ENCODE assay signal across 8 cellular contexts in genomic region chr17:74008196-74008595, GRCh38.
DNase-seq lines count a peak whose midpoint lies in the region; TF ChIP-seq lines count a peak whose summit lies in the region.

No MANE protein-coding gene starts in this region.

- H3K27me3 Mint-ChIP-seq in glutamatergic neuron (ENCODE audit: unreplicated experiment) = peaks cover 28% of the 10 kb centered on the region

- no peak overlapping the region for H3K27ac Mint-ChIP-seq in glutamatergic neuron (ENCODE audit: unreplicated experiment)

- no peaks in the 10 kb centered on the region for H3K36me3 Mint-ChIP-seq in glutamatergic neuron (ENCODE audit: unreplicated experiment)

- 0 out of 2 replicates have a peak, but pooled peaks have one; percentile 13 for TF ChIP-seq CTCF in GM12874 (IDR thresholded peaks at IDR 0.05; ENCODE audit: insufficient read depth, low read depth, low read length)
- TF ChIP-seq CTCF in glutamatergic neuron (IDR thresholded peaks at IDR 0.05; ENCODE audit: partially characterized antibody, unreplicated experiment) = peak; percentile 37

- H3K4me3 Mint-ChIP-seq in glutamatergic neuron (ENCODE audit: unreplicated experiment) = no peak overlapping the region

- peaks cover 25% of the 10 kb centered on the region for H3K9me3 Mint-ChIP-seq in glutamatergic neuron (ENCODE audit: unreplicated experiment)

- H3K4me1 Mint-ChIP-seq in glutamatergic neuron (ENCODE audit: low read depth, unreplicated experiment) = peaks cover 55% of the 10 kb centered on the region

- DNase-seq in AML-193 (lab: John Stamatoyannopoulos, UW) (peak; percentile 9 to 43), RKO (ENCODE audit: low spot score) (peak; percentile 40), glutamatergic neuron (no peak), dermis blood vessel endothelial cell (no peak), ureter (ENCODE audit: low spot score) (no peak), NCI-H146 treated with DMSO at 0.1 percent for 48 hours (lab: John Stamatoyannopoulos, UW; ENCODE audit: unreplicated experiment) (no peak), NCI-H1048 (lab: John Stamatoyannopoulos, UW) (no peak)

Comparison
In these comparisons a context has a peak if more than half of its experiments do, and no peak if none do; other contexts are left out.
1. DNase-seq: peak in AML-193 (2 of 2) and RKO (single experiment); none in glutamatergic neuron (single experiment), dermis blood vessel endothelial cell (single experiment), ureter (single experiment), NCI-H146 treated with DMSO at 0.1 percent for 48 hours (single experiment) and NCI-H1048 (single experiment).